In genomic region chr3:148955544-148956346, GRCh38 we compare ENCODE assay signal across 8 cellular contexts. TPM values are rescaled to one million over a fixed set of nuclear protein-coding genes. Genes with fewer than 3 reads are reported as not detected.
DNase-seq lines count a peak whose midpoint lies in the region; TF ChIP-seq lines count a peak whose summit lies in the region.

No MANE protein-coding gene starts in this region.

- peaks cover 15 to 27% (median 19%) of the 10 kb centered on the region in 3 donors for H3K4me1 ChIP-seq in skeletal muscle tissue (ENCODE audit: control insufficient read depth in 3 of 3, insufficient read depth in 3 of 3, low read length in 3 of 3)

- H3K27ac ChIP-seq in skeletal muscle tissue (ENCODE audit: low read depth, low read length), result peak overlapping the region; percentile 86

- in situ Hi-C loops in astrocyte of the spinal cord (cut with HindIII; ENCODE audit: low sequenced_read_pairs), result no loop called here

- H3K9ac ChIP-seq in skeletal muscle tissue (ENCODE audit: low read depth in 1 of 3, low read length in 3 of 3), result peak overlapping the region; percentile 47 to 65 (median 54)

- H3K9me3 ChIP-seq in skeletal muscle tissue (ENCODE audit: control insufficient read depth in 3 of 3, low read length in 3 of 3), result no peaks in the 10 kb centered on the region

- H3K4me3 ChIP-seq in astrocyte of the spinal cord (ENCODE audit: low read depth, low read length) (no peak overlapping the region), skeletal muscle tissue (ENCODE audit: low read length in 3 of 3) (peak overlapping the region in 1 of 3 donors; percentile 22)

- peak; percentile 72 for TF ChIP-seq CTCF in astrocyte of the spinal cord (IDR thresholded peaks at IDR 0.05; ENCODE audit: low read depth, low read length)

- H3K36me3 ChIP-seq in skeletal muscle tissue (ENCODE audit: control insufficient read depth in 3 of 3, insufficient read depth in 3 of 3, low read length in 3 of 3), result no peaks in the 10 kb centered on the region

- no peaks in the 10 kb centered on the region for H3K27me3 ChIP-seq in skeletal muscle tissue (ENCODE audit: control insufficient read depth in 3 of 3, insufficient read depth in 3 of 3, low read length in 3 of 3)

- DNase-seq in COLO668 (lab: John Stamatoyannopoulos, UW; ENCODE audit: unreplicated experiment) (peak; percentile 4), HCEC 1CT (peak; percentile 84), NCI-H524 treated with DMSO at 0.1 percent for 48 hours (lab: John Stamatoyannopoulos, UW) (peak; percentile 15), astrocyte of the spinal cord (ENCODE audit: low read depth, low spot score) (peak; percentile 95), iPS-NIHi11 (ENCODE audit: low spot score) (peak; percentile 55), UCSD-AML1 (lab: John Stamatoyannopoulos, UW; ENCODE audit: unreplicated experiment) (no peak), germinal center (ENCODE audit: low spot score) (no peak)

RNA-seq across cellular contexts. Expression of gene GYG1, which starts 35.6 kb away (rescaled TPM):
- 62.6 TPM for total RNA-seq in skeletal muscle tissue

Comparison
In these comparisons a context has a peak if more than half of its experiments do, and no peak if none do; other contexts are left out.
1. DNase-seq: peak in COLO668 (single experiment), HCEC 1CT (single experiment), NCI-H524 treated with DMSO at 0.1 percent for 48 hours (single experiment), astrocyte of the spinal cord (single experiment) and iPS-NIHi11 (single experiment); none in UCSD-AML1 (single experiment) and germinal center (single experiment).